Comparison of ENCODE assay signal across 16 cellular contexts in the genomic region with DNA sequence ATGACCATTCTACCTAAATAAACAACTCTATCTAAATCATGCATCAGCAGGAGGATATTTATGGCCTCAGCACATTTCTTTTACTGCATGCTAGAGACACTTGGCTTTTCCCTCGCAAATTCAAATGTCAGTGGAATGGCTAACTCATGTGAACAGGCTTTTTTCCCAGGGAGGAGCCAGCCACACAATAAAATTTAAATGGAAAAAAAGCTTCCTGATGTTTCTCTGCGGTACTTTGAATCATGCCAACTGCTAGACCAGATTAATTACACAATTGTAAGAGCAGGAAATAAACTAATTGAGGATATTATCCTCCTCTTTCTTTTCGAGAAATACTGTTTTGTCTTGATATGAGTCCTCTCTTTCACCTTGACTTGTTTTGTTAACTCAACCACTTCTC.
DNase-seq lines count a peak whose midpoint lies in the region; TF ChIP-seq lines count a peak whose summit lies in the region.
"Had no signal": no experiment of that assay in that cellular context is flagged by ENCODE, and none has a peak within 500 bp of the region (broad histone marks: within the 10 kb centered on the region; RNA-seq: fewer than 3 reads in every experiment).

No MANE protein-coding gene starts in this region.

- 36 to 51% methylated on average over 3 of the region's 3 CpGs for WGBS in testis, 2 donors

- H3K4me3 ChIP-seq in astrocyte of the spinal cord (ENCODE audit: low read depth, low read length) (no peak overlapping the region), uterus (no peak overlapping the region), ascending aorta (no peak overlapping the region), testis (no peak overlapping the region)
- H3K4me3 ChIP-seq: right lobe of liver had no signal

- DNase-seq in GM04504 (ENCODE audit: low read depth) (peak; percentile 67), astrocyte of the spinal cord (ENCODE audit: low read depth, low spot score) (peak; percentile 27), left kidney (ENCODE audit: low read depth, low spot score) (peak; percentile 51), uterus (no peak), ascending aorta (ENCODE audit: low spot score in 2 of 2) (no peak), testis (no peak)
- no peak for DNase-seq in stimulated activated CD4-positive, alpha-beta T cell treated with anti-CD3 and anti-CD28 coated beads, Interleukin-4, amount 100 ng/mL, for 4 hours
- DNase-seq: activated CD8-positive, alpha-beta T cell treated with anti-CD3 and anti-CD28 coated beads for 36 hours; CD4-positive, alpha-beta T cell; DMS79; endodermal cell; NCI-H1105; nucleus accumbens; right lobe of liver; Right ventricle myocardium superior; stimulated activated CD4-positive, alpha-beta T cell treated with anti-CD3 and anti-CD28 coated beads, Interleukin-1b, Interleukin-23, amount 100 ng/mL, for 48 hours had no signal

- H3K27ac ChIP-seq in uterus (peak overlapping the region; percentile 57 to 59), ascending aorta (no peak overlapping the region), testis (no peak overlapping the region)
- H3K27ac ChIP-seq: right lobe of liver had no signal

- H3K4me1 ChIP-seq in uterus: peaks cover 0 to 4% of the 10 kb centered on the region in 2 donors
- H3K4me1 ChIP-seq in ascending aorta: no peaks in the 10 kb centered on the region
- no peaks in the 10 kb centered on the region for H3K4me1 ChIP-seq in testis

- TF ChIP-seq POLR2A in uterus (IDR thresholded peaks at IDR 0.05) (no peak), testis (IDR thresholded peaks at IDR 0.05) (no peak)

- intact Hi-C loops in uterus (cut with DNase I; ENCODE audit: low total_unique reads) (no loop called here), ascending aorta (cut with DNase I) (no loop called here), testis (cut with DNase I; ENCODE audit: low total_unique reads) (no loop called here)

- no peaks in the 10 kb centered on the region for H3K36me3 ChIP-seq in uterus
- H3K36me3 ChIP-seq in ascending aorta: no peaks in the 10 kb centered on the region
- no peaks in the 10 kb centered on the region for H3K36me3 ChIP-seq in testis (ENCODE audit: low read depth, missing control alignments)
- H3K36me3 ChIP-seq: right lobe of liver had no signal

- no peaks in the 10 kb centered on the region for H3K9me3 ChIP-seq in uterus
- H3K9me3 ChIP-seq in ascending aorta: no peaks in the 10 kb centered on the region
- no peaks in the 10 kb centered on the region for H3K9me3 ChIP-seq in testis
- H3K9me3 ChIP-seq: right lobe of liver had no signal

- no peaks in the 10 kb centered on the region for H3K27me3 ChIP-seq in uterus
- H3K27me3 ChIP-seq in ascending aorta: no peaks in the 10 kb centered on the region
- H3K27me3 ChIP-seq in testis: no peaks in the 10 kb centered on the region
- H3K27me3 ChIP-seq: right lobe of liver had no signal

- in situ Hi-C loops in astrocyte of the spinal cord (cut with HindIII; ENCODE audit: low sequenced_read_pairs): no loop called here

- TF ChIP-seq CTCF in astrocyte of the spinal cord (IDR thresholded peaks at IDR 0.05; ENCODE audit: low read depth, low read length) (no peak), uterus (IDR thresholded peaks at IDR 0.05) (no peak), ascending aorta (IDR thresholded peaks at IDR 0.05) (no peak), testis (IDR thresholded peaks at IDR 0.05) (no peak)

Comparison
In these comparisons a context has a peak if more than half of its experiments do, and no peak if none do; other contexts are left out.
1. DNase-seq: peak in GM04504 (single experiment), astrocyte of the spinal cord (single experiment) and left kidney (single experiment); none in uterus (0 of 2), ascending aorta (0 of 2), stimulated activated CD4-positive, alpha-beta T cell treated with anti-CD3 and anti-CD28 coated beads, Interleukin-4, amount 100 ng/mL, for 4 hours (0 of 2) and testis (single experiment).
2. H3K27ac ChIP-seq: peak in uterus (2 of 2); none in ascending aorta (0 of 2) and testis (0 of 2).